Comparison of ENCODE assay signal across 12 cellular contexts in genomic region chr3:4835616-4836043, GRCh38.
DNase-seq lines count a peak whose midpoint lies in the region; ATAC-seq lines count a peak whose summit lies in the region.
"Had no signal": no experiment of that assay in that cellular context is flagged by ENCODE, and none has a peak within 500 bp of the region (broad histone marks: within the 10 kb centered on the region; RNA-seq: fewer than 3 reads in every experiment).

No MANE protein-coding gene starts in this region.

- H3F3A ChIP-seq in GM23248 (ENCODE audit: insufficient read depth): peaks cover 19% of the 10 kb centered on the region

- CTCF ChIA-PET in CD8-positive, alpha-beta memory T cell (lab: Charles Lee): interaction anchor here (1.1 to 4.5 kb wide), 5 partner anchors 9 to 149 kb away, joined by 3 to 26 read pairs (median 6); partner anchors contain the start of gene BHLHE40
- CTCF ChIA-PET in activated CD4-positive, alpha-beta T cell treated with anti-CD3 and anti-CD28 coated beads, Interleukin-2, amount 10 ng/mL, durations not matched to agents 7 days and 5 days (lab: Charles Lee): interaction anchor here (0.6 to 3.7 kb wide), 14 partner anchors 8 to 151 kb away, joined by 3 to 28 read pairs (median 4); no protein-coding TSS in a partner anchor

- H3K9me3 Mint-ChIP-seq in CD8-positive, alpha-beta memory T cell: peaks cover 0 to 2% (median 0%) of the 10 kb centered on the region in 5 donors
- peaks cover 2% of the 10 kb centered on the region for H3K9me3 Mint-ChIP-seq in activated CD4-positive, alpha-beta T cell treated with anti-CD3 and anti-CD28 coated beads, Interleukin-2, amount 10 ng/mL, durations not matched to agents 7 days and 5 days
- H3K9me3 Mint-ChIP-seq in memory B cell: no peaks in the 10 kb centered on the region
- H3K9me3 Mint-ChIP-seq: GM23338 had no signal

- peaks cover 68% of the 10 kb centered on the region for H3K4me1 ChIP-seq in CD8-positive, alpha-beta memory T cell (ENCODE audit: insufficient read depth, low read length)
- peaks cover 18% of the 10 kb centered on the region for H3K4me1 ChIP-seq in GM23248 (ENCODE audit: insufficient read depth)

- no peak for DNase-seq in CD8-positive, alpha-beta memory T cell
- peak; percentile 68 for DNase-seq in Jurkat, Clone E6-1 (ENCODE audit: low read depth, low spot score)
- DNase-seq in activated CD4-positive, alpha-beta T cell treated with anti-CD3 and anti-CD28 coated beads, Interleukin-2, amount 10 ng/mL, durations not matched to agents 7 days and 5 days: peak; percentile 22
- no peak for DNase-seq in memory B cell (ENCODE audit: low spot score in 2 of 2)
- no peak for DNase-seq in GM23248
- no peak for DNase-seq in A172 (ENCODE audit: low spot score)
- DNase-seq: Karpas-422, left cardiac atrium, PC-9, posterior cingulate gyrus had no signal

- peak overlapping the region in 2 of 7 donors; percentile 4 to 29 for H3K4me3 Mint-ChIP-seq in CD8-positive, alpha-beta memory T cell
- H3K4me3 Mint-ChIP-seq in activated CD4-positive, alpha-beta T cell treated with anti-CD3 and anti-CD28 coated beads, Interleukin-2, amount 10 ng/mL, durations not matched to agents 7 days and 5 days: peak overlapping the region; percentile 9
- no peak overlapping the region for H3K4me3 Mint-ChIP-seq in memory B cell
- H3K4me3 Mint-ChIP-seq: GM23338 had no signal

- H3K36me3 Mint-ChIP-seq in CD8-positive, alpha-beta memory T cell: peaks cover 5 to 24% (median 13%) of the 10 kb centered on the region in 3 donors
- H3K36me3 Mint-ChIP-seq in activated CD4-positive, alpha-beta T cell treated with anti-CD3 and anti-CD28 coated beads, Interleukin-2, amount 10 ng/mL, durations not matched to agents 7 days and 5 days (ENCODE audit: low read depth): peaks cover 63% of the 10 kb centered on the region
- H3K36me3 Mint-ChIP-seq in memory B cell: peaks cover 29% of the 10 kb centered on the region

- no peaks in the 10 kb centered on the region for H3K36me3 ChIP-seq in CD8-positive, alpha-beta memory T cell (ENCODE audit: insufficient read depth, low read length)
- no peaks in the 10 kb centered on the region for H3K36me3 ChIP-seq in GM23248 (ENCODE audit: low read depth)

- peak overlapping the region in 7 of 8 donors; percentile 13 to 98 (median 86) for H3K27ac Mint-ChIP-seq in CD8-positive, alpha-beta memory T cell
- H3K27ac Mint-ChIP-seq in activated CD4-positive, alpha-beta T cell treated with anti-CD3 and anti-CD28 coated beads, Interleukin-2, amount 10 ng/mL, durations not matched to agents 7 days and 5 days: peak overlapping the region; percentile 83
- peak overlapping the region; percentile 55 for H3K27ac Mint-ChIP-seq in memory B cell
- H3K27ac Mint-ChIP-seq: GM23338 had no signal

- ATAC-seq in memory B cell (ENCODE audit: low read depth): no peak
- ATAC-seq in GM18498 (IDR thresholded peaks at IDR 0.05; ENCODE audit: unreplicated experiment): no peak
- ATAC-seq: GM23338, left cardiac atrium had no signal

- POLR2A ChIA-PET in CD8-positive, alpha-beta memory T cell (lab: Charles Lee): interaction anchor here (1.1 to 1.5 kb wide), 3 partner anchors 13 to 151 kb away, joined by 3 to 4 read pairs (median 3); partner anchors contain the start of gene BHLHE40
- POLR2A ChIA-PET in activated CD4-positive, alpha-beta T cell treated with anti-CD3 and anti-CD28 coated beads, Interleukin-2, amount 10 ng/mL, durations not matched to agents 7 days and 5 days (lab: Charles Lee): interaction anchor here (0.5 kb wide), 1 partner anchor 131 kb away, joined by 4 read pairs; no protein-coding TSS in a partner anchor

- H3K9me2 ChIP-seq in GM23248 (ENCODE audit: insufficient read depth): no peaks in the 10 kb centered on the region

- no peaks in the 10 kb centered on the region for H3K9me3 ChIP-seq in CD8-positive, alpha-beta memory T cell (ENCODE audit: low read length)
- no peaks in the 10 kb centered on the region for H3K9me3 ChIP-seq in GM23248 (ENCODE audit: low read depth)

- in situ Hi-C loops in GM23248 (cut with MboI): no loop called here

- no peak overlapping the region for H3K9ac ChIP-seq in GM23248

- no peak overlapping the region for H3K4me3 ChIP-seq in CD8-positive, alpha-beta memory T cell (ENCODE audit: low read length)
- H3K4me3 ChIP-seq in Jurkat, Clone E6-1 (ENCODE audit: low read length): no peak overlapping the region; the same call in 1 of the 2 replicates
- H3K4me3 ChIP-seq in GM23248: no peak overlapping the region
- H3K4me3 ChIP-seq: GM23338, PC-9 had no signal

- H3K27ac ChIP-seq in CD8-positive, alpha-beta memory T cell (ENCODE audit: low read depth, low read length): no peak overlapping the region
- H3K27ac ChIP-seq in GM23248: no peak overlapping the region
- H3K27ac ChIP-seq: PC-9 had no signal

- H2AFZ ChIP-seq in GM23248: no peak overlapping the region
- H2AFZ ChIP-seq: GM23338, PC-9 had no signal

- peaks cover 57 to 72% (median 72%) of the 10 kb centered on the region in 3 donors for H3K4me1 Mint-ChIP-seq in CD8-positive, alpha-beta memory T cell
- peaks cover 93% of the 10 kb centered on the region for H3K4me1 Mint-ChIP-seq in activated CD4-positive, alpha-beta T cell treated with anti-CD3 and anti-CD28 coated beads, Interleukin-2, amount 10 ng/mL, durations not matched to agents 7 days and 5 days
- peaks cover 27% of the 10 kb centered on the region for H3K4me1 Mint-ChIP-seq in memory B cell

- H3K79me2 ChIP-seq in GM23248 (ENCODE audit: insufficient read depth): no peaks in the 10 kb centered on the region

- H3K27me3 Mint-ChIP-seq in CD8-positive, alpha-beta memory T cell: peaks cover 0 to 7% of the 10 kb centered on the region in 2 donors
- no peaks in the 10 kb centered on the region for H3K27me3 Mint-ChIP-seq in activated CD4-positive, alpha-beta T cell treated with anti-CD3 and anti-CD28 coated beads, Interleukin-2, amount 10 ng/mL, durations not matched to agents 7 days and 5 days
- no peaks in the 10 kb centered on the region for H3K27me3 Mint-ChIP-seq in memory B cell

- H3K4me2 ChIP-seq in GM23248 (ENCODE audit: unreplicated experiment): no peak overlapping the region
- H3K4me2 ChIP-seq: GM23338, PC-9 had no signal

- H4K20me1 ChIP-seq in GM23248 (ENCODE audit: insufficient read depth): no peaks in the 10 kb centered on the region

- 79 to 83% methylated on average over 3 of the region's 3 CpGs for WGBS in GM23248 (ENCODE audit: low coverage in 1 of 2, low lambda C conversion rate in 2 of 2, missing lambda C conversion rate in 2 of 2), 2 experiments

- no peaks in the 10 kb centered on the region for H3K27me3 ChIP-seq in CD8-positive, alpha-beta memory T cell (ENCODE audit: insufficient read depth, low read length, poor library complexity, severe bottlenecking)
- no peaks in the 10 kb centered on the region for H3K27me3 ChIP-seq in GM23248 (replicated peaks; ENCODE audit: insufficient read depth)

Comparison
In these comparisons a context has a peak if more than half of its experiments do, and no peak if none do; other contexts are left out.
1. DNase-seq: peak in Jurkat, Clone E6-1 (single experiment) and activated CD4-positive, alpha-beta T cell treated with anti-CD3 and anti-CD28 coated beads, Interleukin-2, amount 10 ng/mL, durations not matched to agents 7 days and 5 days (single experiment); none in CD8-positive, alpha-beta memory T cell (0 of 5), memory B cell (0 of 2), GM23248 (single experiment) and A172 (single experiment).
2. Peak in every context shown above with its lines, with median percentiles within 50 percentile points of each other: H3K27ac Mint-ChIP-seq.